ENCODE assay signal across 17 cellular contexts in genomic region chr15:101446527-101447167, GRCh38. TPM values are rescaled to one million over a fixed set of nuclear protein-coding genes. Genes with fewer than 3 reads are reported as not detected.
DNase-seq lines count a peak whose midpoint lies in the region; ATAC-seq and TF ChIP-seq lines count a peak whose summit lies in the region.
"Had no signal": no experiment of that assay in that cellular context is flagged by ENCODE, and none has a peak within 500 bp of the region (broad histone marks: within the 10 kb centered on the region; RNA-seq: fewer than 3 reads in every experiment).

No MANE protein-coding gene starts in this region.

- H3K9me3 Mint-ChIP-seq in activated CD4-positive, alpha-beta T cell treated with anti-CD3 and anti-CD28 coated beads for 36 hours (ENCODE audit: low read depth): peaks cover 3% of the 10 kb centered on the region
- H3K9me3 Mint-ChIP-seq in CD4-positive, alpha-beta T cell: peaks cover 2% of the 10 kb centered on the region
- H3K9me3 Mint-ChIP-seq in CD8-positive, alpha-beta memory T cell: no peaks in the 10 kb centered on the region

- H3K4me1 ChIP-seq in gastrocnemius medialis: peaks cover 28 to 33% of the 10 kb centered on the region in 2 donors
- no peaks in the 10 kb centered on the region for H3K4me1 ChIP-seq in CD8-positive, alpha-beta memory T cell (ENCODE audit: insufficient read depth, low read length)
- H3K4me1 ChIP-seq: uterus had no signal

- H3K27me3 ChIP-seq in gastrocnemius medialis: no peaks in the 10 kb centered on the region
- H3K27me3 ChIP-seq in CD4-positive, alpha-beta T cell (ENCODE audit: control insufficient read depth, insufficient read depth, low read length): no peaks in the 10 kb centered on the region
- H3K27me3 ChIP-seq in CD8-positive, alpha-beta memory T cell (ENCODE audit: insufficient read depth, low read length, poor library complexity, severe bottlenecking): no peaks in the 10 kb centered on the region
- H3K27me3 ChIP-seq: SJCRH30, uterus had no signal

- POLR2A ChIA-PET in activated CD4-positive, alpha-beta T cell treated with anti-CD3 and anti-CD28 coated beads for 36 hours (lab: Charles Lee): no interaction called here
- POLR2A ChIA-PET in CD4-positive, alpha-beta T cell (lab: Charles Lee): no interaction called here
- POLR2A ChIA-PET in CD8-positive, alpha-beta memory T cell (lab: Charles Lee): no interaction called here

- CTCF ChIA-PET in activated CD4-positive, alpha-beta T cell treated with anti-CD3 and anti-CD28 coated beads for 36 hours (lab: Charles Lee): no interaction called here
- CTCF ChIA-PET in CD4-positive, alpha-beta T cell (lab: Charles Lee): no interaction called here
- CTCF ChIA-PET in CD8-positive, alpha-beta memory T cell (lab: Charles Lee): no interaction called here

- ATAC-seq in activated CD4-positive, alpha-beta T cell treated with anti-CD3 and anti-CD28 coated beads for 36 hours: peak; percentile 62
- peak; percentile 17 to 25 for ATAC-seq in gastrocnemius medialis
- no peak for ATAC-seq in CD4-positive, alpha-beta T cell (ENCODE audit: poor library complexity)
- ATAC-seq: GM12878; naive thymus-derived CD8-positive, alpha-beta T cell had no signal

- no peaks in the 10 kb centered on the region for H3K36me3 Mint-ChIP-seq in activated CD4-positive, alpha-beta T cell treated with anti-CD3 and anti-CD28 coated beads for 36 hours (ENCODE audit: low read depth)
- no peaks in the 10 kb centered on the region for H3K36me3 Mint-ChIP-seq in CD4-positive, alpha-beta T cell (ENCODE audit: low read depth)
- H3K36me3 Mint-ChIP-seq in CD8-positive, alpha-beta memory T cell: no peaks in the 10 kb centered on the region

- H3K4me1 Mint-ChIP-seq in activated CD4-positive, alpha-beta T cell treated with anti-CD3 and anti-CD28 coated beads for 36 hours: peaks cover 6% of the 10 kb centered on the region
- no peaks in the 10 kb centered on the region for H3K4me1 Mint-ChIP-seq in CD4-positive, alpha-beta T cell (ENCODE audit: low read depth)
- peaks cover under 1 to 7% (median 5%) of the 10 kb centered on the region in 3 donors for H3K4me1 Mint-ChIP-seq in CD8-positive, alpha-beta memory T cell

- H3K27ac Mint-ChIP-seq in activated CD4-positive, alpha-beta T cell treated with anti-CD3 and anti-CD28 coated beads for 36 hours: no peak overlapping the region
- no peak overlapping the region for H3K27ac Mint-ChIP-seq in CD4-positive, alpha-beta T cell
- no peak overlapping the region for H3K27ac Mint-ChIP-seq in CD8-positive, alpha-beta memory T cell
- H3K27ac Mint-ChIP-seq: naive thymus-derived CD8-positive, alpha-beta T cell had no signal

- TF ChIP-seq POLR2A in gastrocnemius medialis (IDR thresholded peaks at IDR 0.05): no peak

- peak overlapping the region in 1 of 4 donors; percentile 25 for H3K4me3 ChIP-seq in gastrocnemius medialis
- H3K4me3 ChIP-seq in CD8-positive, alpha-beta memory T cell (ENCODE audit: low read length): no peak overlapping the region
- H3K4me3 ChIP-seq: GM12878, SJCRH30, uterus had no signal

- no peak for TF ChIP-seq CTCF in gastrocnemius medialis (IDR thresholded peaks at IDR 0.05 in 4 of 5, conservative IDR thresholded peaks at IDR 0.05 in 1 of 5)
- TF ChIP-seq CTCF in CD4-positive, alpha-beta T cell (IDR thresholded peaks at IDR 0.05): no peak

- intact Hi-C loops in activated CD4-positive, alpha-beta T cell treated with anti-CD3 and anti-CD28 coated beads for 36 hours (cut with DNase I, micrococcal nuclease): loop anchor here in 1 of 2 experiments (10.0 kb wide), 1 partner anchor 58 kb away; no protein-coding TSS in a partner anchor
- intact Hi-C loops in cardiac septum (cut with DNase I): no loop called here
- intact Hi-C loops in gastrocnemius medialis (cut with DNase I; ENCODE audit: low total_unique reads): loop anchor here (2.0 to 5.0 kb wide), 2 partner anchors 36 to 54 kb away; no protein-coding TSS in a partner anchor
- intact Hi-C loops in CD4-positive, alpha-beta T cell (cut with DNase I, micrococcal nuclease): no loop called here

- H3K9me3 ChIP-seq in gastrocnemius medialis: no peaks in the 10 kb centered on the region
- no peaks in the 10 kb centered on the region for H3K9me3 ChIP-seq in CD4-positive, alpha-beta T cell (ENCODE audit: control insufficient read depth, low read length)
- H3K9me3 ChIP-seq in CD8-positive, alpha-beta memory T cell (ENCODE audit: low read length): no peaks in the 10 kb centered on the region
- H3K9me3 ChIP-seq: uterus had no signal

- peaks cover 19% of the 10 kb centered on the region for H3K27me3 Mint-ChIP-seq in activated CD4-positive, alpha-beta T cell treated with anti-CD3 and anti-CD28 coated beads for 36 hours
- H3K27me3 Mint-ChIP-seq in CD4-positive, alpha-beta T cell: peaks cover 27% of the 10 kb centered on the region
- peaks cover 16 to 17% of the 10 kb centered on the region in 2 donors for H3K27me3 Mint-ChIP-seq in CD8-positive, alpha-beta memory T cell

- H3K4me3 Mint-ChIP-seq in activated CD4-positive, alpha-beta T cell treated with anti-CD3 and anti-CD28 coated beads for 36 hours: no peak overlapping the region
- H3K4me3 Mint-ChIP-seq in CD4-positive, alpha-beta T cell: no peak overlapping the region
- H3K4me3 Mint-ChIP-seq in CD8-positive, alpha-beta memory T cell: no peak overlapping the region
- H3K4me3 Mint-ChIP-seq: naive thymus-derived CD8-positive, alpha-beta T cell had no signal

- in situ Hi-C loops in gastrocnemius medialis (cut with MboI; ENCODE audit: low sequenced_read_pairs in 4 of 4) (no loop called here), ACHN (cut with HindIII; ENCODE audit: low pct_ligation_motif_present, low pct_unique_long_range_greater_than_20kb, low sequenced_read_pairs) (no loop called here)

- DNase-seq in activated CD4-positive, alpha-beta T cell treated with anti-CD3 and anti-CD28 coated beads for 36 hours: peak; percentile 19
- DNase-seq in activated CD4-positive, alpha-beta T cell treated with anti-CD3 and anti-CD28 coated beads, Interleukin-2, amount 50 U/mL, for 4 hours: no peak
- DNase-seq in RPMI7951 (ENCODE audit: low read depth) (peak; percentile 10), cardiac septum (ENCODE audit: low spot score) (peak; percentile 73), gastrocnemius medialis (no peak), ACHN (no peak)
- DNase-seq in CD4-positive, alpha-beta T cell: no peak
- DNase-seq in CD8-positive, alpha-beta memory T cell: no peak
- DNase-seq: activated effector memory CD4-positive, alpha-beta T cell treated with Interleukin-2 at 50 U/mL for 16 hours; DND-41; naive thymus-derived CD8-positive, alpha-beta T cell; NCI-H1105 treated with DMSO at 0.1 percent for 48 hours; NCI-H526 treated with DMSO at 0.1 percent for 48 hours; SJCRH30; small intestine; uterus had no signal

- peaks cover 0 to 5% of the 10 kb centered on the region in 2 donors for H3K36me3 ChIP-seq in gastrocnemius medialis
- no peaks in the 10 kb centered on the region for H3K36me3 ChIP-seq in CD8-positive, alpha-beta memory T cell (ENCODE audit: insufficient read depth, low read length)
- H3K36me3 ChIP-seq: SJCRH30, uterus had no signal

- H3K27ac ChIP-seq in gastrocnemius medialis: peak overlapping the region; percentile 61 to 95 (median 74)
- H3K27ac ChIP-seq in CD4-positive, alpha-beta T cell (ENCODE audit: low read depth, low read length): no peak overlapping the region
- H3K27ac ChIP-seq in CD8-positive, alpha-beta memory T cell (ENCODE audit: low read depth, low read length): no peak overlapping the region
- H3K27ac ChIP-seq: SJCRH30, uterus had no signal

RNA-seq across cellular contexts. Expression of gene PCSK6, which starts 42.9 kb away (rescaled TPM):
- under 1 TPM; 0.75 to 0.95 TPM for total RNA-seq in activated CD4-positive, alpha-beta T cell treated with anti-CD3 and anti-CD28 coated beads for 36 hours
- 0.48 and 0.68 TPM in 2 replicates for total RNA-seq in RPMI7951 (2014; rRNA removed; shearing (Covaris generic))
- total RNA-seq in cardiac septum (10.6 TPM), gastrocnemius medialis (10 to 100 TPM; 12.8 to 46.0 (median 23.6) TPM)
- total RNA-seq in CD4-positive, alpha-beta T cell: under 1 TPM in 1 of 2 experiments, not detected in 1; 0.28 TPM
- total RNA-seq in CD8-positive, alpha-beta memory T cell: under 1 TPM; 0.74 to 0.95 TPM
- polyA plus RNA-seq in CD8-positive, alpha-beta memory T cell: 1.7 TPM

Comparison
In these comparisons a context has a peak if more than half of its experiments do, and no peak if none do; other contexts are left out.
1. DNase-seq: peak in activated CD4-positive, alpha-beta T cell treated with anti-CD3 and anti-CD28 coated beads for 36 hours (single experiment), RPMI7951 (single experiment) and cardiac septum (single experiment); none in activated CD4-positive, alpha-beta T cell treated with anti-CD3 and anti-CD28 coated beads, Interleukin-2, amount 50 U/mL, for 4 hours (0 of 2), gastrocnemius medialis (0 of 2), ACHN (single experiment), CD4-positive, alpha-beta T cell (0 of 10) and CD8-positive, alpha-beta memory T cell (0 of 5).
2. H3K27ac ChIP-seq: peak in gastrocnemius medialis (4 of 4); none in CD4-positive, alpha-beta T cell (single experiment) and CD8-positive, alpha-beta memory T cell (single experiment).